ENCODE assay signal across 20 cellular contexts in the genomic region with DNA sequence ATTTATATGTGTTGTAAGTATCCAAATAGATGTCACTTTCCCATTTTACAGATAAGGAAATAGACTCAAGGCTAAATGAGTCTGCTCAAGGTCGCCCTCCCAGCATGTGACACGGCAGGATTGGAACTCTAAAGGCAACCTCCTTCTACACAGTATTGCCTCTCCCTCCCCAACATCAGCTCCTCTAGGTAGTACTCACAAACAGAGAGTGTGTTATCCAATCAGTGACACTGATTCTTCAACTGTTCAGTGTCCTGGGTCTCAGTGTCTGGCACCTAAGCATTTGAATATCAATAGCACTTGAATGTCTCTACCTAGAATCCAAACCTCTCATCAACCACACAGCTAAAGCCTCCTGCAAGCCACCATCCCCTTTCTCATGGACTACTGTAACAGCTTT.
DNase-seq lines count a peak whose midpoint lies in the region; ATAC-seq and TF ChIP-seq lines count a peak whose summit lies in the region.
"Had no signal": no experiment of that assay in that cellular context is flagged by ENCODE, and none has a peak within 500 bp of the region (broad histone marks: within the 10 kb centered on the region; RNA-seq: fewer than 3 reads in every experiment).

No MANE protein-coding gene starts in this region.

- no peak overlapping the region for H2BK5ac ChIP-seq in mesendoderm (ENCODE audit: low read length)

- H3K79me1 ChIP-seq in mesendoderm (ENCODE audit: low read length): peaks cover 9% of the 10 kb centered on the region

- H3K4me3 Mint-ChIP-seq in MCF 10A (ENCODE audit: unreplicated experiment) (no peak overlapping the region), endodermal cell (no peak overlapping the region)
- H3K4me3 Mint-ChIP-seq: B cell; CD4-positive, CD25-positive, alpha-beta regulatory T cell; CD8-positive, alpha-beta T cell; H9 had no signal

- dilution Hi-C loops in mammary epithelial cell (cut with HindIII; ENCODE audit: low sequenced_read_pairs): no loop called here

- H2AFZ ChIP-seq in mammary epithelial cell (ENCODE audit: low read depth, low read length): no peak overlapping the region
- H2AFZ ChIP-seq: GM23248 had no signal

- H3K36me3 ChIP-seq in mammary epithelial cell (ENCODE audit: insufficient read depth, low read length): no peaks in the 10 kb centered on the region
- peaks cover 4% of the 10 kb centered on the region for H3K36me3 ChIP-seq in endodermal cell (ENCODE audit: control insufficient read depth, insufficient read depth, low read length)
- H3K36me3 ChIP-seq in mesendoderm (ENCODE audit: control insufficient read depth, insufficient read depth, low read length): no peaks in the 10 kb centered on the region
- H3K36me3 ChIP-seq: BLaER1 had no signal

- ATAC-seq in GM18511 (IDR thresholded peaks at IDR 0.05; ENCODE audit: unreplicated experiment): no peak
- ATAC-seq: CD8-positive, alpha-beta T cell; HCT116 had no signal

- H4K8ac ChIP-seq in mesendoderm (ENCODE audit: low read depth, low read length): no peak overlapping the region

- peak; percentile 20 for DNase-seq in DMS153 (lab: John Stamatoyannopoulos, UW)
- no peak for DNase-seq in DMS153 treated with DMSO at 0.1 percent for 48 hours (lab: John Stamatoyannopoulos, UW; ENCODE audit: unreplicated experiment)
- no peak for DNase-seq in MCF 10A (ENCODE audit: unreplicated experiment)
- DNase-seq in mammary epithelial cell: no peak
- peak; percentile 87 for DNase-seq in endodermal cell
- DNase-seq in mesendoderm: peak; percentile 97
- DNase-seq in superior temporal gyrus (ENCODE audit: extremely low spot score): no peak
- DNase-seq: Caco-2; CD4-positive, CD25-positive, alpha-beta regulatory T cell; CD8-positive, alpha-beta T cell; DMS53; DMS79 treated with DMSO at 0.1 percent for 48 hours; GM23248; H9 had no signal

- H3K9me3 ChIP-seq in mammary epithelial cell (replicated peaks; ENCODE audit: insufficient read depth, low read length) (no peaks in the 10 kb centered on the region), endodermal cell (ENCODE audit: control insufficient read depth, low read length) (no peaks in the 10 kb centered on the region)
- H3K9me3 ChIP-seq: BLaER1, Caco-2 had no signal

- CTCF ChIA-PET in MCF 10A (lab: Yijun Ruan, JAX) (interaction anchor here (0.6 kb wide), 1 partner anchor 408 kb away, joined by 3 read pairs; no protein-coding TSS in a partner anchor), mammary epithelial cell (lab: Charles Lee; ENCODE audit: low non-redundant PET) (no interaction called here)

- H3K4me2 ChIP-seq in mammary epithelial cell (ENCODE audit: insufficient read depth, low read depth, low read length): no peak overlapping the region
- no peak overlapping the region for H3K4me2 ChIP-seq in mesendoderm (ENCODE audit: low read length)
- H3K4me2 ChIP-seq: BLaER1 had no signal

- 9% methylated on average over 2 of the region's 2 CpGs for WGBS in mammary epithelial cell (ENCODE audit: low coverage, missing lambda C conversion rate)
- WGBS in endodermal cell (ENCODE audit: insufficient coverage in 1 of 2, insufficient read length in 1 of 2), 2 experiments: 20% methylated on average over 2 of the region's 2 CpGs; no CpG with 5 or more reads in 1 of the 2 experiments
- no CpG with 5 or more reads among the region's 2 CpGs for WGBS in mesendoderm (ENCODE audit: extremely low coverage, insufficient coverage, low lambda C conversion rate)

- no peaks in the 10 kb centered on the region for H3K4me1 ChIP-seq in mammary epithelial cell (ENCODE audit: insufficient read depth, low read length)
- peaks cover 19% of the 10 kb centered on the region for H3K4me1 ChIP-seq in endodermal cell (ENCODE audit: control insufficient read depth, insufficient read depth, low read length)
- H3K4me1 ChIP-seq in mesendoderm (ENCODE audit: control insufficient read depth, low read depth, low read length): peaks cover 14% of the 10 kb centered on the region
- H3K4me1 ChIP-seq: BLaER1, Caco-2 had no signal

- no peak overlapping the region for H3K27ac ChIP-seq in mammary epithelial cell (ENCODE audit: insufficient read depth, low read depth, low read length)
- no peak overlapping the region for H3K27ac ChIP-seq in endodermal cell (ENCODE audit: low read depth, low read length)
- H3K27ac ChIP-seq in mesendoderm (ENCODE audit: low read depth, low read length): peak overlapping the region; percentile 85
- H3K27ac ChIP-seq: 22Rv1, BLaER1, C4-2B, GM23248 had no signal

- H2BK120ac ChIP-seq in mesendoderm (ENCODE audit: low read depth, low read length): peak overlapping the region; percentile 78

- H3K23ac ChIP-seq in mesendoderm (ENCODE audit: low read length): no peak overlapping the region

- H3K36me3 Mint-ChIP-seq in MCF 10A (ENCODE audit: insufficient read depth, unreplicated experiment): no peaks in the 10 kb centered on the region
- no peaks in the 10 kb centered on the region for H3K36me3 Mint-ChIP-seq in endodermal cell (ENCODE audit: low read depth)
- H3K36me3 Mint-ChIP-seq: CD4-positive, CD25-positive, alpha-beta regulatory T cell; CD8-positive, alpha-beta T cell had no signal

- H3K4me3 ChIP-seq in mammary epithelial cell (replicated peaks in 1 of 3; ENCODE audit: insufficient read depth in 1 of 3, low read depth in 2 of 3, low read length in 3 of 3): no peak overlapping the region
- no peak overlapping the region for H3K4me3 ChIP-seq in endodermal cell (ENCODE audit: low read length)
- no peak overlapping the region for H3K4me3 ChIP-seq in mesendoderm (ENCODE audit: low read length)
- H3K4me3 ChIP-seq: BLaER1, GM23248 had no signal

- H2AK5ac ChIP-seq in mesendoderm (ENCODE audit: low read length): no peak overlapping the region

- intact Hi-C loops in MCF 10A (cut with micrococcal nuclease): no loop called here
- intact Hi-C loops in mammary epithelial cell (cut with micrococcal nuclease): no loop called here

- in situ Hi-C loops in mammary epithelial cell (cut with MboI; ENCODE audit: low sequenced_read_pairs in 2 of 2): no loop called here

- no peaks in the 10 kb centered on the region for H3K4me1 Mint-ChIP-seq in MCF 10A (ENCODE audit: insufficient read depth, unreplicated experiment)
- H3K4me1 Mint-ChIP-seq in endodermal cell: peaks cover 57% of the 10 kb centered on the region
- H3K4me1 Mint-ChIP-seq: B cell; CD4-positive, CD25-positive, alpha-beta regulatory T cell had no signal

- H3K79me2 ChIP-seq in mammary epithelial cell (ENCODE audit: insufficient read depth, low read length): no peaks in the 10 kb centered on the region
- H3K79me2 ChIP-seq in mesendoderm (ENCODE audit: control insufficient read depth, insufficient read depth, low read length): peaks cover 1% of the 10 kb centered on the region

- H3K27ac Mint-ChIP-seq in MCF 10A (ENCODE audit: low read depth, unreplicated experiment) (peak overlapping the region; percentile 1), endodermal cell (no peak overlapping the region)
- H3K27ac Mint-ChIP-seq: B cell; CD4-positive, CD25-positive, alpha-beta regulatory T cell; CD8-positive, alpha-beta T cell had no signal

- no TSS peak for BruUV-seq in MCF 10A (replicated peaks; lab: Mats Ljungman, UMichigan)
- no TSS peak for BruUV-seq in mammary epithelial cell (replicated peaks; lab: Mats Ljungman, UMichigan)

- H3K27me3 ChIP-seq in mammary epithelial cell (ENCODE audit: insufficient read depth, low read length): no peaks in the 10 kb centered on the region
- no peaks in the 10 kb centered on the region for H3K27me3 ChIP-seq in endodermal cell (ENCODE audit: control insufficient read depth, insufficient read depth, low read length, poor library complexity, severe bottlenecking)
- no peaks in the 10 kb centered on the region for H3K27me3 ChIP-seq in mesendoderm (ENCODE audit: insufficient read depth, low read length, poor library complexity)
- H3K27me3 ChIP-seq: BLaER1 had no signal

- H4K20me1 ChIP-seq in mammary epithelial cell (ENCODE audit: insufficient read depth, low read length): no peaks in the 10 kb centered on the region
- H4K20me1 ChIP-seq: BLaER1 had no signal

- TF ChIP-seq CTCF in MCF 10A (IDR thresholded peaks at IDR 0.05; ENCODE audit: unreplicated experiment) (no peak), mammary epithelial cell (conservative IDR thresholded peaks at IDR 0.05 in 1 of 2, IDR thresholded peaks at IDR 0.05 in 1 of 2; ENCODE audit: extremely low read depth in 1 of 2, insufficient read depth in 1 of 2, low read depth in 1 of 2, low read length in 2 of 2) (no peak), endodermal cell (conservative IDR thresholded peaks at IDR 0.05) (no peak)

- H3K9me3 Mint-ChIP-seq in MCF 10A (ENCODE audit: unreplicated experiment) (no peaks in the 10 kb centered on the region), endodermal cell (peaks cover 2% of the 10 kb centered on the region)
- H3K9me3 Mint-ChIP-seq: CD8-positive, alpha-beta T cell; H9 had no signal

- H2BK15ac ChIP-seq in mesendoderm (replicated peaks; ENCODE audit: low read depth): no peak overlapping the region

- no peak overlapping the region for H3K56ac ChIP-seq in mesendoderm (ENCODE audit: low read length)

- no peak overlapping the region for H3K9ac ChIP-seq in mammary epithelial cell (ENCODE audit: insufficient read depth, low read length)
- no peak overlapping the region for H3K9ac ChIP-seq in endodermal cell (ENCODE audit: extremely low read depth, low read length, poor library complexity, severe bottlenecking)
- H3K9ac ChIP-seq in mesendoderm (ENCODE audit: low read length): no peak overlapping the region
- H3K9ac ChIP-seq: BLaER1, GM23248 had no signal

- no peak overlapping the region for H3K4ac ChIP-seq in mesendoderm (ENCODE audit: low read depth, low read length)

- no peak overlapping the region for H3K18ac ChIP-seq in mesendoderm (ENCODE audit: low read length)

- no peak overlapping the region for H4K5ac ChIP-seq in mesendoderm (ENCODE audit: low read length)

- H3K27me3 Mint-ChIP-seq in MCF 10A (ENCODE audit: insufficient read depth, unreplicated experiment) (peaks cover 22% of the 10 kb centered on the region), endodermal cell (ENCODE audit: insufficient read depth) (no peaks in the 10 kb centered on the region)
- H3K27me3 Mint-ChIP-seq: CD4-positive, CD25-positive, alpha-beta regulatory T cell had no signal

- POLR2A ChIA-PET in MCF 10A (lab: Yijun Ruan, JAX): no interaction called here

Comparison
In these comparisons a context has a peak if more than half of its experiments do, and no peak if none do; other contexts are left out.
1. DNase-seq: peak in DMS153 (single experiment), endodermal cell (single experiment) and mesendoderm (single experiment); none in DMS153 treated with DMSO at 0.1 percent for 48 hours (single experiment), MCF 10A (single experiment), mammary epithelial cell (single experiment) and superior temporal gyrus (single experiment).